8 cellular contexts compared by ENCODE assay signal in the genomic region with DNA sequence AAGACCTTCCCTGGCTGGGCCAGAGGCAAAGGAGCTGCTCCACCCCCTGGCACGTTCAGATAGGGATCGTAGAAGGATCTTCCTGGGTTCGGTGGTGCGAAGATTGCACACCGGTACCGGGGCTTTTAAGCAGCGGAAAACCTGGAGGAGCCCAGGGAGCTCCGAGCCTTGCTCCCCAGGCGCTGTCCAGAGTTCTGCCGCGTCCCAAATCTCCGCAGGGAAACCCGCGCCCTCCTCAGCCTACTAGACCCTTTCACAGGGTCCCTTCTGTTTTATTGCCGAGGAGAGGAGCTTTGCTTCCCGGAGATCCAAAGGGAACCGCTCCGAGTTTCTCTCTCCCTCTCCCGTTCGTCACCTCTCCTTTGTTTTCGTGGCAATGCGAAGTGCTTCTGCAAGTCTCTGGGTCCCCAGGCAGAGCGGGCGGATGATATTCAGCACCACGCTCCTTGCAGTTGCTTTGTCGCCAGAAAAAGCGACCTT. TPM values are rescaled to one million over a fixed set of nuclear protein-coding genes. Genes with fewer than 3 reads are reported as not detected.
DNase-seq lines count a peak whose midpoint lies in the region; ATAC-seq and TF ChIP-seq lines count a peak whose summit lies in the region.

No MANE protein-coding gene starts in this region.

- ATAC-seq in GM21390 (IDR thresholded peaks at IDR 0.05; ENCODE audit: unreplicated experiment) (peak; percentile 48), HG02571 (IDR thresholded peaks at IDR 0.05; ENCODE audit: unreplicated experiment) (no peak), GM19467 (IDR thresholded peaks at IDR 0.05; ENCODE audit: unreplicated experiment) (no peak)

- H3K9me3 Mint-ChIP-seq in glutamatergic neuron (ENCODE audit: unreplicated experiment): no peaks in the 10 kb centered on the region

- peak overlapping the region; percentile 97 for H3K27ac Mint-ChIP-seq in glutamatergic neuron (ENCODE audit: unreplicated experiment)

- no peaks in the 10 kb centered on the region for H3K36me3 Mint-ChIP-seq in glutamatergic neuron (ENCODE audit: unreplicated experiment)

- H3K4me3 ChIP-seq in retinal pigment epithelial cell (ENCODE audit: low read length): peak overlapping the region; percentile 50

- H3K27me3 Mint-ChIP-seq in glutamatergic neuron (ENCODE audit: unreplicated experiment): peaks cover 6% of the 10 kb centered on the region

- DNase-seq in RPMI7951 (ENCODE audit: low read depth) (peak; percentile 61), glutamatergic neuron (peak; percentile 40), retinal pigment epithelial cell (ENCODE audit: low read depth) (peak; percentile 9), SHP77 (lab: John Stamatoyannopoulos, UW) (no peak)
- no peak for DNase-seq in stimulated activated CD4-positive, alpha-beta T cell treated with anti-CD3 and anti-CD28 coated beads, Interleukin-2, amount 100 ng/mL, for 48 hours

- peak overlapping the region; percentile 99 for H3K4me3 Mint-ChIP-seq in glutamatergic neuron (ENCODE audit: unreplicated experiment)

- H3K4me1 Mint-ChIP-seq in glutamatergic neuron (ENCODE audit: low read depth, unreplicated experiment): peaks cover 4% of the 10 kb centered on the region

- TF ChIP-seq CTCF in glutamatergic neuron (IDR thresholded peaks at IDR 0.05; ENCODE audit: partially characterized antibody, unreplicated experiment): no peak
- TF ChIP-seq CTCF in retinal pigment epithelial cell (conservative IDR thresholded peaks at IDR 0.05; ENCODE audit: low read depth, low read length): no peak

RNA-seq across cellular contexts. Expression of a gene that starts 0.5 kb away (rescaled TPM):
- not detected in 2 replicates for total RNA-seq in RPMI7951 (2014; rRNA removed; shearing (Covaris generic))
- total RNA-seq in glutamatergic neuron (ENCODE audit: unreplicated experiment): 3.6 TPM

Comparison
In these comparisons a context has a peak if more than half of its experiments do, and no peak if none do; other contexts are left out.
1. DNase-seq: peak in RPMI7951 (single experiment), glutamatergic neuron (single experiment) and retinal pigment epithelial cell (single experiment); none in stimulated activated CD4-positive, alpha-beta T cell treated with anti-CD3 and anti-CD28 coated beads, Interleukin-2, amount 100 ng/mL, for 48 hours (0 of 2) and SHP77 (0 of 2).